8 cellular contexts compared by ENCODE assay signal in genomic region chr7:99918959-99919813, GRCh38. TPM values are rescaled to one million over a fixed set of nuclear protein-coding genes. Genes with fewer than 3 reads are reported as not detected.
DNase-seq lines count a peak whose midpoint lies in the region; ATAC-seq, FAIRE-seq and TF ChIP-seq lines count a peak whose summit lies in the region.

Gene TRIM4 (minus strand): TSS chr7:99919530. CDS start chr7:99919401, 129 bp downstream.

- no peaks in the 10 kb centered on the region; the same call in 1 of the 2 replicates for H4K20me1 ChIP-seq in OCI-LY7 (ENCODE audit: insufficient read depth, low read length)

- H3K4me1 ChIP-seq in HUES6 (ENCODE audit: control insufficient read depth, insufficient read depth, low read length) (no peaks in the 10 kb centered on the region), OCI-LY7 (ENCODE audit: insufficient read depth, low read length, poor library complexity, severe bottlenecking) (peaks cover 19% of the 10 kb centered on the region), muscle layer of colon (ENCODE audit: insufficient read depth, low read length) (peaks cover 32% of the 10 kb centered on the region)

- no peaks in the 10 kb centered on the region for H3K9me2 ChIP-seq in OCI-LY7 (ENCODE audit: insufficient read depth, low read length)

- FAIRE-seq in D721Med (lab: Jason Lieb, UNC): no peak

- TF ChIP-seq CTCF in D721Med (IDR thresholded peaks at IDR 0.05; ENCODE audit: insufficient read depth, missing control alignments) (no peak), OCI-LY7 (conservative IDR thresholded peaks at IDR 0.05; ENCODE audit: low read length) (0 out of 2 replicates have a peak, but pooled peaks have one; percentile 39)

- H3K9me3 ChIP-seq in HUES6 (ENCODE audit: control insufficient read depth, insufficient read depth, low read depth, low read length) (peaks cover 15% of the 10 kb centered on the region), OCI-LY7 (ENCODE audit: low read length) (peaks cover 9% of the 10 kb centered on the region; the same call in 1 of the 2 replicates), muscle layer of colon (ENCODE audit: low read length) (no peaks in the 10 kb centered on the region)

- peak within 1 kb of the TSS; percentile 89 for H3K4me2 ChIP-seq in OCI-LY7 (ENCODE audit: low read length)

- peaks cover 14% of the 10 kb centered on the region for H3K79me2 ChIP-seq in OCI-LY7 (ENCODE audit: insufficient read depth, low read depth, low read length)

- peak; percentile 79 for DNase-seq in D721Med (ENCODE audit: insufficient read length, low spot score)
- peak; percentile 93 for DNase-seq in OCI-LY7 (ENCODE audit: low spot score)
- DNase-seq in activated T-cell treated with anti-CD3 and anti-CD28 coated beads for 24 hours (ENCODE audit: low read depth): peak; percentile 91
- DNase-seq in epithelial cell of prostate (ENCODE audit: low read depth, low spot score): peak; percentile 46
- DNase-seq in stimulated activated CD8-positive, alpha-beta memory T cell treated with anti-CD3 and anti-CD28 coated beads, Interleukin-7, amount 100 ng/mL, for 48 hours (ENCODE audit: extremely low read depth in 1 of 2, low read depth in 1 of 2): peak; percentile 88 to 90

- POLR2A ChIA-PET in OCI-LY7 (lab: Charles Lee): interaction anchor here (0.7 to 2.2 kb wide), 14 partner anchors 13 to 454 kb away, joined by 3 to 8 read pairs (median 4); partner anchors contain the start of genes ZKSCAN1 and ZKSCAN5

- H3K4me3 ChIP-seq in HUES6 (ENCODE audit: low read depth, low read length): peak within 1 kb of the TSS; percentile 76
- peak within 1 kb of the TSS; percentile 96 for H3K4me3 ChIP-seq in OCI-LY7 (ENCODE audit: low read depth, low read length, poor library complexity, severe bottlenecking)
- peak within 1 kb of the TSS; percentile 82 to 86 for H3K4me3 ChIP-seq in muscle layer of colon (ENCODE audit: low read depth in 1 of 2, low read length in 2 of 2)

- peak within 1 kb of the TSS; percentile 95 for H2AFZ ChIP-seq in OCI-LY7 (ENCODE audit: low read length)

- BruUV-seq in OCI-LY7 (replicated peaks; lab: Mats Ljungman, UMichigan): no TSS peak

- H3K9ac ChIP-seq in HUES6 (ENCODE audit: low read length): peak within 1 kb of the TSS; percentile 36
- H3K9ac ChIP-seq in muscle layer of colon (ENCODE audit: low read length): peak within 1 kb of the TSS; percentile 51

- H3K27me3 ChIP-seq in HUES6 (ENCODE audit: control insufficient read depth, insufficient read depth, low read length): 0 out of 2 replicates have a peak, but pooled peaks cover 4% of the 10 kb centered on the region
- no peaks in the 10 kb centered on the region for H3K27me3 ChIP-seq in muscle layer of colon (ENCODE audit: control insufficient read depth in 1 of 2, insufficient read depth in 2 of 2, low read length in 2 of 2)

- H3K36me3 ChIP-seq in HUES6 (ENCODE audit: control insufficient read depth, insufficient read depth, low read length) (no peaks in the 10 kb centered on the region), OCI-LY7 (ENCODE audit: insufficient read depth, low read length) (peaks cover 17% of the 10 kb centered on the region), muscle layer of colon (ENCODE audit: insufficient read depth, low read length) (peaks cover 20% of the 10 kb centered on the region)

- CTCF ChIA-PET in OCI-LY7 (lab: Charles Lee; ENCODE audit: unreplicated experiment): interaction anchor here (0.6 to 0.7 kb wide), 2 partner anchors 66 to 304 kb away, joined by 3 read pairs; no protein-coding TSS in a partner anchor

- H3K27ac ChIP-seq in HUES6 (ENCODE audit: low read depth, low read length) (no peak within 1 kb of the TSS), OCI-LY7 (ENCODE audit: low read depth, low read length, poor library complexity, severe bottlenecking) (peak within 1 kb of the TSS; percentile 42), epithelial cell of prostate (peak within 1 kb of the TSS; percentile 90), muscle layer of colon (ENCODE audit: low read depth, low read length) (peak within 1 kb of the TSS; percentile 93)

- intact Hi-C loops in OCI-LY7 (cut with micrococcal nuclease; ENCODE audit: unreplicated experiment): loop anchor here (5.0 kb wide), 1 partner anchor 58 kb away; the partner anchor contains the start of gene AZGP1

- peak; percentile 95 for ATAC-seq in GM21423 (IDR thresholded peaks at IDR 0.05; ENCODE audit: unreplicated experiment)

RNA-seq across cellular contexts. Expression of gene TRIM4, which starts in this region (rescaled TPM):
- 7.5 and 12.8 TPM in 2 replicates for total RNA-seq in OCI-LY7 (2014; rRNA removed; shearing (Covaris generic))
- total RNA-seq in OCI-LY7 (2022): 22.3 and 22.5 TPM in 2 replicates
